Comparison of ENCODE assay signal across 1 cellular context in the genomic region with DNA sequence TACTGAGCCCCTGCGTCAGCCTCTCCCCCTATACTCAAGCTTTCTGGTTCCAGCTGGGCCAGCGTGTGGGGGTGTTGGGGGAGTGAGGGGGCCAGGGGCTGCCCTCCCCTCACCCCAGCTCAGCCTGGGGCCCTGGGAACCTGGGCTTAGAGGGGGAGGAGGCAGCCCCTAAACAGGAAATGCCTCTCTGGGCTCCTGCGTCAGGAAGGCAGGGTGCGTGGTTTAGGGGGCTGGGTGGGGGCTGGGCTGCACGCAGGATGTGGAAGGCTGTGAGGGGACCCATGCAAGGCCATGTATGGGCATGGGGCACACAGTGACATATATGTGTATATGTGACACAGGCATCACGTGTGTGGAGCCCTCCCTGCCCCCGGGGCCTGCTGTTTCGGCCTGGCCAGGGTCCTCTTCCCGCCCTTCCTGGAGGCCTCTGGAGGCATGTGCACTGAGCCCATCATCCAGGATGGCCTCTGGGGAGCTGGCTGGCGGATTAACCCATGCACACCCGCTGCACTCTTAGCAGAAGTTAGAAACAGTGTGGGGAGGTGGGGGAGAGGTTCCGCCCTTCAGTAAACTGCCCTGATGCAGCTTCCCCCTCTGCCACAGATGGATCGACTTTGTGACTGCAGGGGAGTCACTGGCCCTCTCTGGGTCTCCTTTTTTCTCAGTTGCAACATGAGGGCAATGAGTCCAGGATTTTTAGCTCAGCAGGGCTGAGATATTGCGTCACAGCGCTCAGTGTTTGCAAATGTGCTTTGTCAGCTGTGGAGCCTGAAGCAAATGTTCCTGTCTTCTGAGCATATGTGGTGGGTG.
TF ChIP-seq lines count a peak whose summit lies in the region.

No MANE protein-coding gene starts in this region.

TF ChIP-seq in HepG2, 621 proteins besides CTCF, POLR2A, EP300 and RAD21 (continued from another document and continues in another):
- TF ChIP-seq RBFOX2 (IDR thresholded peaks at IDR 0.05; ENCODE audit: low read depth, low read length) (no peak), PAWR (CRISPR knock-in tag; IDR thresholded peaks at IDR 0.05; ENCODE audit: borderline replicate concordance) (no peak), SOX13 (IDR thresholded peaks at IDR 0.05) (no peak), SOX13 (CRISPR knock-in tag; conservative IDR thresholded peaks at IDR 0.05 in 1 of 2, IDR thresholded peaks at IDR 0.05 in 1 of 2) (peak in 1 of 2 experiments; percentile 22; a peak in 1 of 4 replicates), CHD2 (IDR thresholded peaks at IDR 0.05; ENCODE audit: low read depth, low read length) (no peak), ZNF781 (CRISPR knock-in tag; IDR thresholded peaks at IDR 0.05; ENCODE audit: borderline replicate concordance, not compliant biosample characterization) (no peak), NCOA2 (CRISPR knock-in tag; IDR thresholded peaks at IDR 0.05) (no peak), SP2 (CRISPR knock-in tag; IDR thresholded peaks at IDR 0.05) (no peak), POLR2AphosphoS2 (IDR thresholded peaks at IDR 0.05; ENCODE audit: low read depth, low read length) (no peak), ZNF33A (CRISPR knock-in tag; IDR thresholded peaks at IDR 0.05; ENCODE audit: borderline replicate concordance) (no peak), FOXM1 (CRISPR knock-in tag; IDR thresholded peaks at IDR 0.05) (no peak), ZBTB8A (CRISPR knock-in tag; IDR thresholded peaks at IDR 0.05; ENCODE audit: borderline replicate concordance, low read depth) (no peak), HIVEP1 (CRISPR knock-in tag; IDR thresholded peaks at IDR 0.05) (peak; percentile 4; the same call in 1 of the 2 replicates), ZBTB3 (CRISPR knock-in tag; IDR thresholded peaks at IDR 0.05; ENCODE audit: borderline replicate concordance, low read depth) (no peak; the same call in 1 of the 2 replicates), PCBP2 (optimal IDR thresholded peaks at IDR 0.05; ENCODE audit: low read depth, low read length, poor library complexity, severe bottlenecking) (no peak), ETV5 (CRISPR knock-in tag; IDR thresholded peaks at IDR 0.05; ENCODE audit: borderline replicate concordance) (no peak; the same call in 1 of the 2 replicates), ZNF235 (CRISPR knock-in tag; IDR thresholded peaks at IDR 0.05; ENCODE audit: borderline replicate concordance) (no peak), SNAI1 (CRISPR knock-in tag; IDR thresholded peaks at IDR 0.05; ENCODE audit: borderline replicate concordance) (no peak), ZNF724P (CRISPR knock-in tag; IDR thresholded peaks at IDR 0.05; ENCODE audit: borderline replicate concordance) (no peak), ASH2L (IDR thresholded peaks at IDR 0.05; ENCODE audit: insufficient read length, low read depth, low read length) (no peak), RBM39 (IDR thresholded peaks at IDR 0.05; ENCODE audit: low read depth, low read length, poor library complexity, severe bottlenecking) (no peak), PHF21A (CRISPR knock-in tag; IDR thresholded peaks at IDR 0.05) (no peak), MAFF (IDR thresholded peaks at IDR 0.05; ENCODE audit: low read depth, low read length) (peak; percentile 64), POLR2AphosphoS5 (IDR thresholded peaks at IDR 0.05; ENCODE audit: low read depth, low read length) (no peak), MXI1 (IDR thresholded peaks at IDR 0.05; ENCODE audit: borderline replicate concordance, low read depth, low read length) (no peak), PHF8 (CRISPR knock-in tag; IDR thresholded peaks at IDR 0.05) (0 out of 2 replicates have a peak, but pooled peaks have one; percentile 23), TOPORS (CRISPR knock-in tag; IDR thresholded peaks at IDR 0.05) (no peak), ZNF335 (CRISPR knock-in tag; IDR thresholded peaks at IDR 0.05) (no peak), TGIF2 (CRISPR knock-in tag; IDR thresholded peaks at IDR 0.05) (no peak), CBFB (CRISPR knock-in tag; IDR thresholded peaks at IDR 0.05) (no peak), ZFX (CRISPR knock-in tag; IDR thresholded peaks at IDR 0.05; ENCODE audit: low read depth) (peak; percentile 84), ZNF230 (CRISPR knock-in tag; IDR thresholded peaks at IDR 0.05) (no peak)
- TF ChIP-seq, protein P1, sequence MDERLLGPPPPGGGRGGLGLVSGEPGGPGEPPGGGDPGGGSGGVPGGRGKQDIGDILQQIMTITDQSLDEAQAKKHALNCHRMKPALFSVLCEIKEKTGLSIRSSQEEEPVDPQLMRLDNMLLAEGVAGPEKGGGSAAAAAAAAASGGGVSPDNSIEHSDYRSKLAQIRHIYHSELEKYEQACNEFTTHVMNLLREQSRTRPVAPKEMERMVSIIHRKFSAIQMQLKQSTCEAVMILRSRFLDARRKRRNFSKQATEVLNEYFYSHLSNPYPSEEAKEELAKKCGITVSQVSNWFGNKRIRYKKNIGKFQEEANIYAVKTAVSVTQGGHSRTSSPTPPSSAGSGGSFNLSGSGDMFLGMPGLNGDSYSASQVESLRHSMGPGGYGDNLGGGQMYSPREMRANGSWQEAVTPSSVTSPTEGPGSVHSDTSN (CRISPR knock-in tag; IDR thresholded peaks at IDR 0.05) = no peak
- TF ChIP-seq, protein P2, sequence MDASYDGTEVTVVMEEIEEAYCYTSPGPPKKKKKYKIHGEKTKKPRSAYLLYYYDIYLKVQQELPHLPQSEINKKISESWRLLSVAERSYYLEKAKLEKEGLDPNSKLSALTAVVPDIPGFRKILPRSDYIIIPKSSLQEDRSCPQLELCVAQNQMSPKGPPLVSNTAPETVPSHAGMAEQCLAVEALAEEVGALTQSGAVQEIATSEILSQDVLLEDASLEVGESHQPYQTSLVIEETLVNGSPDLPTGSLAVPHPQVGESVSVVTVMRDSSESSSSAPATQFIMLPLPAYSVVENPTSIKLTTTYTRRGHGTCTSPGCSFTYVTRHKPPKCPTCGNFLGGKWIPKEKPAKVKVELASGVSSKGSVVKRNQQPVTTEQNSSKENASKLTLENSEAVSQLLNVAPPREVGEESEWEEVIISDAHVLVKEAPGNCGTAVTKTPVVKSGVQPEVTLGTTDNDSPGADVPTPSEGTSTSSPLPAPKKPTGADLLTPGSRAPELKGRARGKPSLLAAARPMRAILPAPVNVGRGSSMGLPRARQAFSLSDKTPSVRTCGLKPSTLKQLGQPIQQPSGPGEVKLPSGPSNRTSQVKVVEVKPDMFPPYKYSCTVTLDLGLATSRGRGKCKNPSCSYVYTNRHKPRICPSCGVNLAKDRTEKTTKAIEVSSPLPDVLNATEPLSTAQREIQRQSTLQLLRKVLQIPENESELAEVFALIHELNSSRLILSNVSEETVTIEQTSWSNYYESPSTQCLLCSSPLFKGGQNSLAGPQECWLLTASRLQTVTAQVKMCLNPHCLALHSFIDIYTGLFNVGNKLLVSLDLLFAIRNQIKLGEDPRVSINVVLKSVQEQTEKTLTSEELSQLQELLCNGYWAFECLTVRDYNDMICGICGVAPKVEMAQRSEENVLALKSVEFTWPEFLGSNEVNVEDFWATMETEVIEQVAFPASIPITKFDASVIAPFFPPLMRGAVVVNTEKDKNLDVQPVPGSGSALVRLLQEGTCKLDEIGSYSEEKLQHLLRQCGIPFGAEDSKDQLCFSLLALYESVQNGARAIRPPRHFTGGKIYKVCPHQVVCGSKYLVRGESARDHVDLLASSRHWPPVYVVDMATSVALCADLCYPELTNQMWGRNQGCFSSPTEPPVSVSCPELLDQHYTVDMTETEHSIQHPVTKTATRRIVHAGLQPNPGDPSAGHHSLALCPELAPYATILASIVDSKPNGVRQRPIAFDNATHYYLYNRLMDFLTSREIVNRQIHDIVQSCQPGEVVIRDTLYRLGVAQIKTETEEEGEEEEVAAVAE (CRISPR knock-in tag; IDR thresholded peaks at IDR 0.05; ENCODE audit: borderline replicate concordance) = no peak
- TF ChIP-seq, protein P3, sequence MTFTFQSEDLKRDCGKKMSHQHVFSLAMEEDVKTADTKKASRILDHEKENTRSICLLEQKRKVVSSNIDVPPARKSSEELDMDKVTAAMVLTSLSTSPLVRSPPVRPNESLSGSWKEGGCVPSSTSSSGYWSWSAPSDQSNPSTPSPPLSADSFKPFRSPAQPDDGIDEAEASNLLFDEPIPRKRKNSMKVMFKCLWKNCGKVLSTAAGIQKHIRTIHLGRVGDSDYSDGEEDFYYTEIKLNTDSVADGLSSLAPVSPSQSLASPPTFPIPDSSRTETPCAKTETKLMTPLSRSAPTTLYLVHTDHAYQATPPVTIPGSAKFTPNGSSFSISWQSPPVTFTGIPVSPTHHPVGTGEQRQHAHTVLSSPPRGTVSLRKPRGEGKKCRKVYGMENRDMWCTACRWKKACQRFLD (CRISPR knock-in tag; IDR thresholded peaks at IDR 0.05; ENCODE audit: borderline replicate concordance) = no peak
- TF ChIP-seq, protein P4, sequence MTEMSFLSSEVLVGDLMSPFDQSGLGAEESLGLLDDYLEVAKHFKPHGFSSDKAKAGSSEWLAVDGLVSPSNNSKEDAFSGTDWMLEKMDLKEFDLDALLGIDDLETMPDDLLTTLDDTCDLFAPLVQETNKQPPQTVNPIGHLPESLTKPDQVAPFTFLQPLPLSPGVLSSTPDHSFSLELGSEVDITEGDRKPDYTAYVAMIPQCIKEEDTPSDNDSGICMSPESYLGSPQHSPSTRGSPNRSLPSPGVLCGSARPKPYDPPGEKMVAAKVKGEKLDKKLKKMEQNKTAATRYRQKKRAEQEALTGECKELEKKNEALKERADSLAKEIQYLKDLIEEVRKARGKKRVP (CRISPR knock-in tag; IDR thresholded peaks at IDR 0.05) = peak in 1 of 2 experiments; percentile 82; a peak in 2 of 4 replicates
- TF ChIP-seq, protein P5, sequence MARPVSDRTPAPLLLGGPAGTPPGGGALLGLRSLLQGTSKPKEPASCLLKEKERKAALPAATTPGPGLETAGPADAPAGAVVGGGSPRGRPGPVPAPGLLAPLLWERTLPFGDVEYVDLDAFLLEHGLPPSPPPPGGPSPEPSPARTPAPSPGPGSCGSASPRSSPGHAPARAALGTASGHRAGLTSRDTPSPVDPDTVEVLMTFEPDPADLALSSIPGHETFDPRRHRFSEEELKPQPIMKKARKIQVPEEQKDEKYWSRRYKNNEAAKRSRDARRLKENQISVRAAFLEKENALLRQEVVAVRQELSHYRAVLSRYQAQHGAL (CRISPR knock-in tag; IDR thresholded peaks at IDR 0.05; ENCODE audit: not compliant biosample characterization) = no peak
- TF ChIP-seq, protein P6, sequence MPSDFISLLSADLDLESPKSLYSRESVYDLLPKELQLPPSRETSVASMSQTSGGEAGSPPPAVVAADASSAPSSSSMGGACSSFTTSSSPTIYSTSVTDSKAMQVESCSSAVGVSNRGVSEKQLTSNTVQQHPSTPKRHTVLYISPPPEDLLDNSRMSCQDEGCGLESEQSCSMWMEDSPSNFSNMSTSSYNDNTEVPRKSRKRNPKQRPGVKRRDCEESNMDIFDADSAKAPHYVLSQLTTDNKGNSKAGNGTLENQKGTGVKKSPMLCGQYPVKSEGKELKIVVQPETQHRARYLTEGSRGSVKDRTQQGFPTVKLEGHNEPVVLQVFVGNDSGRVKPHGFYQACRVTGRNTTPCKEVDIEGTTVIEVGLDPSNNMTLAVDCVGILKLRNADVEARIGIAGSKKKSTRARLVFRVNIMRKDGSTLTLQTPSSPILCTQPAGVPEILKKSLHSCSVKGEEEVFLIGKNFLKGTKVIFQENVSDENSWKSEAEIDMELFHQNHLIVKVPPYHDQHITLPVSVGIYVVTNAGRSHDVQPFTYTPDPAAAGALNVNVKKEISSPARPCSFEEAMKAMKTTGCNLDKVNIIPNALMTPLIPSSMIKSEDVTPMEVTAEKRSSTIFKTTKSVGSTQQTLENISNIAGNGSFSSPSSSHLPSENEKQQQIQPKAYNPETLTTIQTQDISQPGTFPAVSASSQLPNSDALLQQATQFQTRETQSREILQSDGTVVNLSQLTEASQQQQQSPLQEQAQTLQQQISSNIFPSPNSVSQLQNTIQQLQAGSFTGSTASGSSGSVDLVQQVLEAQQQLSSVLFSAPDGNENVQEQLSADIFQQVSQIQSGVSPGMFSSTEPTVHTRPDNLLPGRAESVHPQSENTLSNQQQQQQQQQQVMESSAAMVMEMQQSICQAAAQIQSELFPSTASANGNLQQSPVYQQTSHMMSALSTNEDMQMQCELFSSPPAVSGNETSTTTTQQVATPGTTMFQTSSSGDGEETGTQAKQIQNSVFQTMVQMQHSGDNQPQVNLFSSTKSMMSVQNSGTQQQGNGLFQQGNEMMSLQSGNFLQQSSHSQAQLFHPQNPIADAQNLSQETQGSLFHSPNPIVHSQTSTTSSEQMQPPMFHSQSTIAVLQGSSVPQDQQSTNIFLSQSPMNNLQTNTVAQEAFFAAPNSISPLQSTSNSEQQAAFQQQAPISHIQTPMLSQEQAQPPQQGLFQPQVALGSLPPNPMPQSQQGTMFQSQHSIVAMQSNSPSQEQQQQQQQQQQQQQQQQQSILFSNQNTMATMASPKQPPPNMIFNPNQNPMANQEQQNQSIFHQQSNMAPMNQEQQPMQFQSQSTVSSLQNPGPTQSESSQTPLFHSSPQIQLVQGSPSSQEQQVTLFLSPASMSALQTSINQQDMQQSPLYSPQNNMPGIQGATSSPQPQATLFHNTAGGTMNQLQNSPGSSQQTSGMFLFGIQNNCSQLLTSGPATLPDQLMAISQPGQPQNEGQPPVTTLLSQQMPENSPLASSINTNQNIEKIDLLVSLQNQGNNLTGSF (CRISPR knock-in tag; IDR thresholded peaks at IDR 0.05) = no peak
- TF ChIP-seq, protein P7, sequence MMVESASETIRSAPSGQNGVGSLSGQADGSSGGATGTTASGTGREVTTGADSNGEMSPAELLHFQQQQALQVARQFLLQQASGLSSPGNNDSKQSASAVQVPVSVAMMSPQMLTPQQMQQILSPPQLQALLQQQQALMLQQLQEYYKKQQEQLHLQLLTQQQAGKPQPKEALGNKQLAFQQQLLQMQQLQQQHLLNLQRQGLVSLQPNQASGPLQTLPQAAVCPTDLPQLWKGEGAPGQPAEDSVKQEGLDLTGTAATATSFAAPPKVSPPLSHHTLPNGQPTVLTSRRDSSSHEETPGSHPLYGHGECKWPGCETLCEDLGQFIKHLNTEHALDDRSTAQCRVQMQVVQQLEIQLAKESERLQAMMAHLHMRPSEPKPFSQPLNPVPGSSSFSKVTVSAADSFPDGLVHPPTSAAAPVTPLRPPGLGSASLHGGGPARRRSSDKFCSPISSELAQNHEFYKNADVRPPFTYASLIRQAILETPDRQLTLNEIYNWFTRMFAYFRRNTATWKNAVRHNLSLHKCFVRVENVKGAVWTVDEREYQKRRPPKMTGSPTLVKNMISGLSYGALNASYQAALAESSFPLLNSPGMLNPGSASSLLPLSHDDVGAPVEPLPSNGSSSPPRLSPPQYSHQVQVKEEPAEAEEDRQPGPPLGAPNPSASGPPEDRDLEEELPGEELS (CRISPR knock-in tag; IDR thresholded peaks at IDR 0.05) = 0 out of 2 replicates have a peak, but pooled peaks have one; percentile 16
- TF ChIP-seq, protein P8, sequence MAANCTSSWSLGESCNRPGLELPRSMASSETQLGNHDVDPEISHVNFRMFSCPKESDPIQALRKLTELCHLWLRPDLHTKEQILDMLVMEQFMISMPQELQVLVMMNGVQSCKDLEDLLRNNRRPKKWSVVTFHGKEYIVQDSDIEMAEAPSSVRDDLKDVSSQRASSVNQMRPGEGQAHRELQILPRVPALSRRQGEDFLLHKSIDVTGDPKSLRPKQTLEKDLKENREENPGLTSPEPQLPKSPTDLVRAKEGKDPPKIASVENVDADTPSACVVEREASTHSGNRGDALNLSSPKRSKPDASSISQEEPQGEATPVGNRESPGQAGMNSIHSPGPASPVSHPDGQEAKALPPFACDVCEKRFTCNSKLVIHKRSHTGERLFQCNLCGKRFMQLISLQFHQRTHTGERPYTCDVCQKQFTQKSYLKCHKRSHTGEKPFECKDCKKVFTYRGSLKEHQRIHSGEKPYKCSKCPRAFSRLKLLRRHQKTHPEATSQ (CRISPR knock-in tag; IDR thresholded peaks at IDR 0.05; ENCODE audit: borderline replicate concordance) = no peak
- TF ChIP-seq, protein P9, sequence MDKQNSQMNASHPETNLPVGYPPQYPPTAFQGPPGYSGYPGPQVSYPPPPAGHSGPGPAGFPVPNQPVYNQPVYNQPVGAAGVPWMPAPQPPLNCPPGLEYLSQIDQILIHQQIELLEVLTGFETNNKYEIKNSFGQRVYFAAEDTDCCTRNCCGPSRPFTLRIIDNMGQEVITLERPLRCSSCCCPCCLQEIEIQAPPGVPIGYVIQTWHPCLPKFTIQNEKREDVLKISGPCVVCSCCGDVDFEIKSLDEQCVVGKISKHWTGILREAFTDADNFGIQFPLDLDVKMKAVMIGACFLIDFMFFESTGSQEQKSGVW (CRISPR knock-in tag; IDR thresholded peaks at IDR 0.05; ENCODE audit: borderline replicate concordance) = no peak
